In the genomic region with DNA sequence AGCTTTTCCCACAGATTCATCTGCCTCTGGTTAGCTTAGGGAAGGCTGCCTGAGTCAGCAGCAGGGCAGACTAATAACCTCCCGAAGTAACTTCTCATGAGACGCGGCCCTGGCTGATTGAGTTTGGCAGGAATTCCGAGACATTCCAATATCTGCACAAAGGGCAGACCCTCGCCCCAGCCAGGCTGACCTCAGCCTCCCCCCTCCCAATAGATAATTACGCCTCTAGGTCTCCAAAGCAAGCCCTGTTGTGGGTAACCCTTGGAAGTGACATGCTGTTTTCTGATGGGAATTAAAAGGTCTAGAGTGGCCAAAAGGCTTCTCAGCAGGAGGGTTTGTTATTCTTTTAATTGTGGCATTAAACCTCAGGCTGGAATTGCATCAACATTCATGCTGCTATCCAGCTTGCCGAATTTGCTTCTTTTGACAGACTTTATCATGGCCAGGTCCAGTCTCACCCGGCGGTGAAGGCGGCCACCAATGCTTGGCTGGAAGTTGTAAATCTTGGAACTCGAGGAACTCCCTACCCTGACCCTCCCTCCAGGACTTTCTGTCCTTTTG, we compare ENCODE assay signal across 13 cellular contexts.
DNase-seq lines count a peak whose midpoint lies in the region; ATAC-seq and TF ChIP-seq lines count a peak whose summit lies in the region.
"Had no signal": no experiment of that assay in that cellular context is flagged by ENCODE, and none has a peak within 500 bp of the region (broad histone marks: within the 10 kb centered on the region; RNA-seq: fewer than 3 reads in every experiment).

No MANE protein-coding gene starts in this region.

- BruUV-seq in PC-3 (replicated peaks; lab: Mats Ljungman, UMichigan) = no TSS peak

- no peak overlapping the region for H3K4me3 ChIP-seq in NT2/D1 (ENCODE audit: insufficient read length, low read depth)
- H3K4me3 ChIP-seq in fibroblast of mammary gland (ENCODE audit: control insufficient read depth, low read depth, low read length) = no peak overlapping the region
- no peak overlapping the region for H3K4me3 ChIP-seq in tibial artery
- no peak overlapping the region for H3K4me3 ChIP-seq in PC-3 (ENCODE audit: low read length)
- H3K4me3 ChIP-seq: K562 had no signal

- no peaks in the 10 kb centered on the region for H3K4me1 ChIP-seq in NT2/D1 (ENCODE audit: insufficient read depth, insufficient read length)
- peaks cover 0 to 73% (median 58%) of the 10 kb centered on the region in 4 donors for H3K4me1 ChIP-seq in tibial artery
- H3K4me1 ChIP-seq in PC-3 (ENCODE audit: insufficient read depth, low read length) = no peaks in the 10 kb centered on the region

- POLR2A ChIA-PET in PC-3 (lab: Charles Lee; ENCODE audit: unreplicated experiment) = no interaction called here

- no peaks in the 10 kb centered on the region for H4K20me1 ChIP-seq in PC-3 (ENCODE audit: low read length)

- intact Hi-C loops in tibial artery (cut with DNase I; ENCODE audit: low total_unique reads) (no loop called here), PC-3 (cut with micrococcal nuclease) (no loop called here)

- no peaks in the 10 kb centered on the region for H3K9me2 ChIP-seq in PC-3 (replicated peaks; ENCODE audit: low read length)

- TF ChIP-seq CTCF in fibroblast of mammary gland (conservative IDR thresholded peaks at IDR 0.05; ENCODE audit: control insufficient read depth, insufficient read depth, low read depth, low read length) = no peak
- TF ChIP-seq CTCF in nephron (IDR thresholded peaks at IDR 0.05; ENCODE audit: unreplicated experiment in 3 of 3) = no peak
- no peak for TF ChIP-seq CTCF in tibial artery (IDR thresholded peaks at IDR 0.05)
- TF ChIP-seq CTCF in PC-3 (conservative IDR thresholded peaks at IDR 0.05; ENCODE audit: low read depth, low read length) = no peak

- no peaks in the 10 kb centered on the region for H3K36me3 ChIP-seq in NT2/D1 (ENCODE audit: insufficient read depth, insufficient read length, low read length)
- H3K36me3 ChIP-seq in tibial artery = no peaks in the 10 kb centered on the region
- no peaks in the 10 kb centered on the region for H3K36me3 ChIP-seq in PC-3 (ENCODE audit: low read depth, low read length)

- H3K4me1 Mint-ChIP-seq in nephron = peaks cover 66% of the 10 kb centered on the region
- H3K4me1 Mint-ChIP-seq: naive B cell had no signal

- no peaks in the 10 kb centered on the region for H3F3A ChIP-seq in PC-3 (ENCODE audit: low read length, unreplicated experiment)

- no peak for ATAC-seq in PC-3
- ATAC-seq: K562 had no signal

- peaks cover 7% of the 10 kb centered on the region; the same call in 1 of the 2 replicates for H3K9me3 ChIP-seq in NT2/D1 (ENCODE audit: insufficient read depth, low read length)
- H3K9me3 ChIP-seq in tibial artery = no peaks in the 10 kb centered on the region
- no peaks in the 10 kb centered on the region for H3K9me3 ChIP-seq in PC-3 (ENCODE audit: low read length)

- peak; percentile 9 for DNase-seq in NT2/D1 (ENCODE audit: low read depth, low spot score)
- DNase-seq in fibroblast of mammary gland (ENCODE audit: low read depth) = peak; percentile 84
- DNase-seq in tibial artery = peak; percentile 78 to 88
- no peak for DNase-seq in NCI-H748 treated with DMSO at 0.1 percent for 48 hours (lab: John Stamatoyannopoulos, UW)
- DNase-seq in activated CD4-positive, alpha-beta T cell treated with anti-CD3 and anti-CD28 coated beads for 48 hours = no peak
- no peak for DNase-seq in PC-3
- DNase-seq in cerebellar nuclear complex (lab: John Stamatoyannopoulos, UW) = no peak
- DNase-seq: naive B cell; NCI-H2029 treated with DMSO at 0.1 percent for 48 hours; stimulated activated CD4-positive, alpha-beta T cell treated with anti-CD3 and anti-CD28 coated beads, Interleukin-15, amount 100 ng/mL, for 24 hours had no signal

- no peaks in the 10 kb centered on the region for H3K79me2 ChIP-seq in PC-3 (ENCODE audit: low read length)

- no peaks in the 10 kb centered on the region for H3K36me3 Mint-ChIP-seq in nephron (ENCODE audit: low read depth)
- H3K36me3 Mint-ChIP-seq: activated naive CD8-positive, alpha-beta T cell; naive B cell had no signal

- peak overlapping the region; percentile 82 to 94 (median 93) for H3K27ac Mint-ChIP-seq in nephron
- H3K27ac Mint-ChIP-seq: activated naive CD8-positive, alpha-beta T cell; naive B cell had no signal

- H3K9ac ChIP-seq in NT2/D1 (ENCODE audit: insufficient read length, low read depth) (no peak overlapping the region), PC-3 (ENCODE audit: low read length) (no peak overlapping the region)

- no peaks in the 10 kb centered on the region for H3K27me3 Mint-ChIP-seq in nephron (ENCODE audit: low read depth)
- H3K27me3 Mint-ChIP-seq: activated naive CD8-positive, alpha-beta T cell had no signal

- H3K4me3 Mint-ChIP-seq in nephron = no peak overlapping the region
- H3K4me3 Mint-ChIP-seq: activated naive CD8-positive, alpha-beta T cell; naive B cell had no signal

- CTCF ChIA-PET in PC-3 (lab: Charles Lee) = no interaction called here

- H3K27me3 ChIP-seq in NT2/D1 (ENCODE audit: insufficient read depth, insufficient read length) = no peaks in the 10 kb centered on the region
- no peaks in the 10 kb centered on the region for H3K27me3 ChIP-seq in tibial artery
- H3K27me3 ChIP-seq in PC-3 (ENCODE audit: low read length) = no peaks in the 10 kb centered on the region

- no peak overlapping the region for H2AFZ ChIP-seq in PC-3 (ENCODE audit: low read length)

- H3K27ac ChIP-seq in tibial artery (peak overlapping the region; percentile 77 to 88), PC-3 (ENCODE audit: low read length) (no peak overlapping the region)

- H3K4me2 ChIP-seq in PC-3 (ENCODE audit: low read length) = no peak overlapping the region

- no peaks in the 10 kb centered on the region for H3K9me3 Mint-ChIP-seq in nephron

Comparison
In these comparisons a context has a peak if more than half of its experiments do, and no peak if none do; other contexts are left out.
1. DNase-seq: peak in NT2/D1 (single experiment), fibroblast of mammary gland (single experiment) and tibial artery (2 of 2); none in NCI-H748 treated with DMSO at 0.1 percent for 48 hours (single experiment), activated CD4-positive, alpha-beta T cell treated with anti-CD3 and anti-CD28 coated beads for 48 hours (single experiment), PC-3 (single experiment) and cerebellar nuclear complex (0 of 2).